25 cellular contexts compared by ENCODE assay signal in genomic region chr4:1509366-1509765, GRCh38.
DNase-seq lines count a peak whose midpoint lies in the region; ATAC-seq, FAIRE-seq and TF ChIP-seq lines count a peak whose summit lies in the region.
"Had no signal": no experiment of that assay in that cellular context is flagged by ENCODE, and none has a peak within 500 bp of the region (broad histone marks: within the 10 kb centered on the region; RNA-seq: fewer than 3 reads in every experiment).

No MANE protein-coding gene starts in this region.

- H3K4me1 ChIP-seq in heart right ventricle = peaks cover 0 to 8% (median 0%) of the 10 kb centered on the region in 9 donors
- peaks cover 0 to 3% of the 10 kb centered on the region in 2 donors for H3K4me1 ChIP-seq in kidney (ENCODE audit: control insufficient read depth in 1 of 2, insufficient read depth in 1 of 2, low read depth in 1 of 2, low read length in 2 of 2)
- H3K4me1 ChIP-seq: Caco-2 had no signal

- H3K4me3 Mint-ChIP-seq in activated T-cell treated with anti-CD3 and anti-CD28 coated beads, Interleukin-2, amount 50 U/mL, for 4 hours = no peak overlapping the region
- H3K4me3 Mint-ChIP-seq in osteocyte (ENCODE audit: unreplicated experiment) = no peak overlapping the region
- H3K4me3 Mint-ChIP-seq: CD8-positive, alpha-beta T cell had no signal

- H3K36me3 ChIP-seq in heart right ventricle = no peaks in the 10 kb centered on the region
- H3K36me3 ChIP-seq in kidney (ENCODE audit: control insufficient read depth in 1 of 2, insufficient read depth in 2 of 2, low read length in 2 of 2) = no peaks in the 10 kb centered on the region

- peaks cover 5 to 68% (median 47%) of the 10 kb centered on the region in 7 donors for H3K27me3 ChIP-seq in heart right ventricle

- H3K36me3 Mint-ChIP-seq in activated T-cell treated with anti-CD3 and anti-CD28 coated beads, Interleukin-2, amount 50 U/mL, for 4 hours (ENCODE audit: insufficient read depth) = no peaks in the 10 kb centered on the region
- no peaks in the 10 kb centered on the region for H3K36me3 Mint-ChIP-seq in osteocyte (ENCODE audit: unreplicated experiment)
- H3K36me3 Mint-ChIP-seq: CD8-positive, alpha-beta T cell; IgD-negative memory B cell had no signal

- H3K4me1 Mint-ChIP-seq in activated T-cell treated with anti-CD3 and anti-CD28 coated beads, Interleukin-2, amount 50 U/mL, for 4 hours (ENCODE audit: low read depth) = no peaks in the 10 kb centered on the region
- no peaks in the 10 kb centered on the region for H3K4me1 Mint-ChIP-seq in osteocyte (ENCODE audit: unreplicated experiment)
- H3K4me1 Mint-ChIP-seq: IgD-negative memory B cell had no signal

- no peak overlapping the region for H3K27ac Mint-ChIP-seq in osteocyte (ENCODE audit: unreplicated experiment)
- H3K27ac Mint-ChIP-seq: CD8-positive, alpha-beta T cell; IgD-negative memory B cell had no signal

- H3K27me3 Mint-ChIP-seq in activated T-cell treated with anti-CD3 and anti-CD28 coated beads, Interleukin-2, amount 50 U/mL, for 4 hours (ENCODE audit: low read depth) = peaks cover 9% of the 10 kb centered on the region
- peaks cover 23% of the 10 kb centered on the region for H3K27me3 Mint-ChIP-seq in osteocyte (ENCODE audit: unreplicated experiment)

- no peaks in the 10 kb centered on the region for H3K9me3 Mint-ChIP-seq in activated T-cell treated with anti-CD3 and anti-CD28 coated beads, Interleukin-2, amount 50 U/mL, for 4 hours
- no peaks in the 10 kb centered on the region for H3K9me3 Mint-ChIP-seq in osteocyte (ENCODE audit: unreplicated experiment)
- H3K9me3 Mint-ChIP-seq: CD8-positive, alpha-beta T cell; IgD-negative memory B cell had no signal

- H3K27ac ChIP-seq in heart right ventricle (no peak overlapping the region), kidney (ENCODE audit: low read depth in 2 of 2, low read length in 2 of 2) (no peak overlapping the region)
- H3K27ac ChIP-seq: HL-60, KMS-11 had no signal

- H3K4me3 ChIP-seq in heart right ventricle = no peak overlapping the region
- no peak overlapping the region for H3K4me3 ChIP-seq in kidney (ENCODE audit: low read length in 2 of 2)

- no peaks in the 10 kb centered on the region for H3K9me3 ChIP-seq in heart right ventricle
- no peaks in the 10 kb centered on the region for H3K9me3 ChIP-seq in kidney (ENCODE audit: control insufficient read depth in 1 of 2, low read length in 2 of 2)
- H3K9me3 ChIP-seq: Caco-2 had no signal

- TF ChIP-seq CTCF in heart right ventricle (IDR thresholded peaks at IDR 0.05) (no peak), kidney (IDR thresholded peaks at IDR 0.05; ENCODE audit: borderline replicate concordance, extremely low read depth, insufficient read depth) (no peak), osteocyte (IDR thresholded peaks at IDR 0.05) (no peak)

- intact Hi-C loops in left ventricle myocardium superior (cut with micrococcal nuclease) = no loop called here
- intact Hi-C loops in heart right ventricle (cut with DNase I) = no loop called here
- intact Hi-C loops in kidney (cut with DNase I) = no loop called here
- intact Hi-C loops in posterior cingulate gyrus (cut with DNase I) = no loop called here

- DNase-seq in left ventricle myocardium superior (peak; percentile 17), heart right ventricle (no peak), kidney (peak; percentile 64), posterior cingulate gyrus (peak in 6 of 10 donors; percentile 5 to 55 (median 16)), osteocyte (ENCODE audit: extremely low spot score, unreplicated experiment) (no peak), SW480 (ENCODE audit: low spot score) (no peak)
- no peak for DNase-seq in activated T-cell treated with anti-CD3 and anti-CD28 coated beads, Interleukin-2, amount 50 U/mL, for 4 hours
- DNase-seq: C1 segment of cervical spinal cord; Caco-2; GF-D8; HCEC 1CT; MM.1S; NCI-H2029; NCI-H446 treated with DMSO at 0.1 percent for 48 hours; NCI-H526; NCI-H82; NK-92 treated with Interleukin-12 subunit alpha and Interleukin-12 subunit beta, amount 100 ng/mL, for 24 hours; PC-3; Right ventricle myocardium superior had no signal

- ATAC-seq in left ventricle myocardium superior (no peak), heart right ventricle (no peak)
- ATAC-seq in activated T-cell treated with anti-CD3 and anti-CD28 coated beads, Interleukin-2, amount 50 U/mL, for 4 hours = no peak
- ATAC-seq: CD8-positive, alpha-beta T cell; PC-3 had no signal

- H3K9ac ChIP-seq in kidney (ENCODE audit: low read length in 2 of 2) = no peak overlapping the region
- H3K9ac ChIP-seq: KMS-11 had no signal

- 73 to 82% methylated on average over 9 of the region's 9 CpGs for WGBS in heart right ventricle, 2 donors

- FAIRE-seq in kidney (lab: Jason Lieb, UNC) = no peak
- FAIRE-seq: GM12891, H1 had no signal

Comparison
In these comparisons a context has a peak if more than half of its experiments do, and no peak if none do; other contexts are left out.
1. DNase-seq: peak in left ventricle myocardium superior (single experiment), kidney (single experiment) and posterior cingulate gyrus (6 of 10); none in heart right ventricle (0 of 2), activated T-cell treated with anti-CD3 and anti-CD28 coated beads, Interleukin-2, amount 50 U/mL, for 4 hours (single experiment), osteocyte (single experiment) and SW480 (single experiment).